8 cellular contexts compared by ENCODE assay signal in genomic region chr9:125239631-125240597, GRCh38. TPM values are rescaled to one million over a fixed set of nuclear protein-coding genes. Genes with fewer than 3 reads are reported as not detected.
DNase-seq lines count a peak whose midpoint lies in the region; ATAC-seq and TF ChIP-seq lines count a peak whose summit lies in the region.

No MANE protein-coding gene starts in this region.

- TF ChIP-seq CTCF in right atrium auricular region (IDR thresholded peaks at IDR 0.05) (no peak), cardiac fibroblast (IDR thresholded peaks at IDR 0.05; ENCODE audit: low read depth, low read length) (no peak)

- ATAC-seq in Right ventricle myocardium inferior (no peak), HG03039 (IDR thresholded peaks at IDR 0.05; ENCODE audit: unreplicated experiment) (no peak), GM18511 (IDR thresholded peaks at IDR 0.05; ENCODE audit: unreplicated experiment) (no peak)

- peaks cover 0 to 60% of the 10 kb centered on the region in 2 donors for H3K4me1 ChIP-seq in right atrium auricular region
- peaks cover 21 to 28% of the 10 kb centered on the region in 2 donors for H3K4me1 ChIP-seq in mucosa of rectum (ENCODE audit: control insufficient read depth in 2 of 2, insufficient read depth in 2 of 2, low read length in 2 of 2)

- peak overlapping the region; percentile 92 to 96 for H3K27ac ChIP-seq in right atrium auricular region
- peak overlapping the region; percentile 94 to 96 for H3K27ac ChIP-seq in mucosa of rectum (ENCODE audit: low read depth in 2 of 2, low read length in 2 of 2)

- intact Hi-C loops in Right ventricle myocardium inferior (cut with DNase I), result loop anchor here (5.0 kb wide), 1 partner anchor 38 kb away; the partner anchor contains the start of gene RABEPK
- intact Hi-C loops in head of caudate nucleus (cut with DNase I), result loop anchor here (2.0 kb wide), 1 partner anchor 49 kb away; no protein-coding TSS in a partner anchor

- no peaks in the 10 kb centered on the region for H3K9me3 ChIP-seq in right atrium auricular region
- no peaks in the 10 kb centered on the region for H3K9me3 ChIP-seq in mucosa of rectum (ENCODE audit: control insufficient read depth in 2 of 2, low read length in 2 of 2)

- H3K36me3 ChIP-seq in right atrium auricular region (peaks cover 61% of the 10 kb centered on the region), mucosa of rectum (ENCODE audit: control insufficient read depth in 2 of 2, insufficient read depth in 2 of 2, low read length in 2 of 2) (peaks cover 37 to 43% of the 10 kb centered on the region in 2 donors)

- no peaks in the 10 kb centered on the region for H3K27me3 ChIP-seq in right atrium auricular region
- no peaks in the 10 kb centered on the region for H3K27me3 ChIP-seq in mucosa of rectum (ENCODE audit: control insufficient read depth in 2 of 2, insufficient read depth in 2 of 2, low read length in 2 of 2)

- H3K9ac ChIP-seq in mucosa of rectum (ENCODE audit: low read depth in 1 of 2, low read length in 2 of 2), result peak overlapping the region; percentile 96 to 99

- H3K4me3 ChIP-seq in right atrium auricular region, result peak overlapping the region; percentile 91 to 97
- peak overlapping the region; percentile 92 to 99 for H3K4me3 ChIP-seq in cardiac fibroblast (replicated peaks in 1 of 2; ENCODE audit: low read depth in 2 of 2, low read length in 2 of 2)
- peak overlapping the region; percentile 94 to 98 for H3K4me3 ChIP-seq in mucosa of rectum (ENCODE audit: low read length in 2 of 2)

- DNase-seq in right atrium auricular region (ENCODE audit: low spot score), result no peak
- DNase-seq in Right ventricle myocardium inferior (ENCODE audit: missing footprints), result no peak
- no peak for DNase-seq in cardiac fibroblast (ENCODE audit: low read depth in 2 of 2)
- DNase-seq in hepatic stellate cell (ENCODE audit: low spot score), result no peak
- DNase-seq in head of caudate nucleus, result no peak

RNA-seq across cellular contexts. Expression of gene HSPA5, which starts 1.2 kb away (rescaled TPM):
- 100 to 1,000 TPM; 128 to 162 TPM for total RNA-seq in right atrium auricular region
- 195 TPM for total RNA-seq in Right ventricle myocardium inferior

RNA-seq across cellular contexts. Expression of gene GAPVD1, which starts 21.7 kb away (rescaled TPM):
- total RNA-seq in right atrium auricular region (10 to 100 TPM; 26.0 to 30.5 TPM), Right ventricle myocardium inferior (31.5 TPM)

RNA-seq across cellular contexts. Expression of gene RABEPK, which starts 39.6 kb away (rescaled TPM):
- total RNA-seq in right atrium auricular region, result 10 to 100 TPM in 1 of 2 donors, 1 to 10 TPM in 1; 7.5 to 12.1 TPM
- total RNA-seq in Right ventricle myocardium inferior, result 8.3 TPM

RNA-seq across cellular contexts. Expression of gene PPP6C, which starts 50.3 kb away (rescaled TPM):
- total RNA-seq in right atrium auricular region, result 10 to 100 TPM; 28.5 to 32.9 TPM
- total RNA-seq in Right ventricle myocardium inferior, result 39.4 TPM
